Comparison of ENCODE assay signal across 23 cellular contexts in genomic region chr3:140406655-140407054, GRCh38.
"Had no signal": no experiment of that assay in that cellular context is flagged by ENCODE, and none has a peak within 500 bp of the region (broad histone marks: within the 10 kb centered on the region; RNA-seq: fewer than 3 reads in every experiment).

No MANE protein-coding gene starts in this region.

- H3K4me2 ChIP-seq: hepatocyte had no signal

- DNase-seq: activated B cell treated with CpG ODN at 0.5 μM for 24 hours; activated CD4-positive, alpha-beta T cell treated with anti-CD3 and anti-CD28 coated beads for 4 hours; activated CD4-positive, alpha-beta T cell treated with anti-CD3 and anti-CD28 coated beads, Interleukin-2, amount 50 U/mL, for 48 hours; activated CD8-positive, alpha-beta memory T cell treated with anti-CD3 and anti-CD28 coated beads, Interleukin-2, amount 50 U/mL, for 48 hours; activated naive CD4-positive, alpha-beta T cell treated with Interleukin-2 at 50 U/mL for 16 hours; activated naive CD8-positive, alpha-beta T cell treated with anti-CD3 and anti-CD28 coated beads for 36 hours; activated T-cell treated with anti-CD3 and anti-CD28 coated beads, Interleukin-2, amount 50 U/mL, for 4 hours; cortex of kidney; endodermal cell; foreskin fibroblast; left cardiac atrium; mesenchymal stem cell; mucosa of descending colon; nephron progenitor cell; pancreas; psoas muscle; stimulated activated CD4-positive, alpha-beta T cell treated with anti-CD3 and anti-CD28 coated beads, Interleukin-4, amount 100 ng/mL, for 24 hours; stimulated activated naive CD8-positive, alpha-beta T cell treated with anti-CD3 and anti-CD28 coated beads, Interleukin-15, Interleukin-2, amounts not matched to agents 100 U/mL and 50 U/mL, for 24 hours; upper lobe of right lung had no signal

- H3K36me3 ChIP-seq: pancreas, right atrium auricular region, thyroid gland, upper lobe of right lung had no signal

- H3K4me3 ChIP-seq: hepatocyte, mucosa of descending colon, pancreas, psoas muscle, right atrium auricular region, thyroid gland, upper lobe of right lung had no signal

- FAIRE-seq: astrocyte, pancreas had no signal

- H3K27ac ChIP-seq: hepatocyte, pancreas, psoas muscle, right atrium auricular region, thyroid gland, upper lobe of right lung had no signal

- ATAC-seq: activated T-cell treated with anti-CD3 and anti-CD28 coated beads, Interleukin-2, amount 50 U/mL, for 4 hours; left cardiac atrium; mucosa of descending colon; pancreas; psoas muscle; stimulated activated naive CD8-positive, alpha-beta T cell treated with anti-CD3 and anti-CD28 coated beads, Interleukin-15, Interleukin-2, amounts not matched to agents 100 U/mL and 50 U/mL, for 24 hours; upper lobe of right lung had no signal

- H3K27me3 ChIP-seq: hepatocyte, pancreas, right atrium auricular region, thyroid gland, upper lobe of right lung had no signal

- H2AFZ ChIP-seq: hepatocyte had no signal

- H3K4me1 ChIP-seq: pancreas, psoas muscle, right atrium auricular region, thyroid gland, upper lobe of right lung had no signal

- H3K9me3 ChIP-seq: mucosa of descending colon, pancreas, thyroid gland, upper lobe of right lung had no signal

- H3K79me2 ChIP-seq: hepatocyte had no signal
